In genomic region chr5:176769911-176770310, GRCh38 we compare ENCODE assay signal across 15 cellular contexts. TPM values are rescaled to one million over a fixed set of nuclear protein-coding genes. Genes with fewer than 3 reads are reported as not detected.
"Had no signal": no experiment of that assay in that cellular context is flagged by ENCODE, and none has a peak within 500 bp of the region (broad histone marks: within the 10 kb centered on the region; RNA-seq: fewer than 3 reads in every experiment).

No MANE protein-coding gene starts in this region.

- DNase-seq: activated naive CD4-positive, alpha-beta T cell treated with anti-CD3 and anti-CD28 coated beads, Interleukin-2, amount 50 U/mL, for 16 hours; activated T-cell treated with anti-CD3 and anti-CD28 coated beads for 4 hours; kidney; mesenchymal stem cell; stimulated activated CD4-positive, alpha-beta T cell treated with anti-CD3 and anti-CD28 coated beads, Interleukin-1b, Interleukin-23, amount 100 ng/mL, for 48 hours; stomach; SW 1271 had no signal

- H3K4me1 ChIP-seq: adrenal gland, stomach had no signal

- H3K27ac Mint-ChIP-seq: activated T-helper 17 cell treated with anti-CD3 and anti-CD28 coated beads, Interleukin-2, amount 50 U/mL, for 72 hours; natural killer cell; WTC11 had no signal

- H3K9me3 ChIP-seq: adrenal gland had no signal

- H3K27ac ChIP-seq: adrenal gland, hepatocyte, stomach had no signal

- H3K27me3 ChIP-seq: adrenal gland had no signal

- H3K4me3 ChIP-seq: adrenal gland, hepatocyte, stomach had no signal

- ATAC-seq: activated T-helper 17 cell treated with anti-CD3 and anti-CD28 coated beads, Interleukin-2, amount 50 U/mL, for 72 hours; esophagus mucosa; natural killer cell; WTC11 had no signal

- H3K36me3 ChIP-seq: adrenal gland, stomach had no signal

- H3K4me1 Mint-ChIP-seq: activated T-helper 17 cell treated with anti-CD3 and anti-CD28 coated beads, Interleukin-2, amount 50 U/mL, for 72 hours had no signal

- H3K4me3 Mint-ChIP-seq: activated T-helper 17 cell treated with anti-CD3 and anti-CD28 coated beads, Interleukin-2, amount 50 U/mL, for 72 hours; natural killer cell; WTC11 had no signal

RNA-seq across cellular contexts. Expression of gene UNC5A, which starts 40.4 kb away (rescaled TPM):
- total RNA-seq: activated T-helper 17 cell treated with anti-CD3 and anti-CD28 coated beads, Interleukin-2, amount 50 U/mL, for 72 hours; esophagus mucosa; natural killer cell; SK-MEL-5; T-helper 2 cell treated with Interferon-gamma antibody and Interleukin-4, amounts not matched to agents 100 ng/mL and 5 ng/mL, for 36 hours had no signal
